Comparison of ENCODE assay signal across 15 cellular contexts in genomic region chr3:177904661-177905060, GRCh38.
DNase-seq lines count a peak whose midpoint lies in the region; ATAC-seq and TF ChIP-seq lines count a peak whose summit lies in the region.
"Had no signal": no experiment of that assay in that cellular context is flagged by ENCODE, and none has a peak within 500 bp of the region (broad histone marks: within the 10 kb centered on the region; RNA-seq: fewer than 3 reads in every experiment).

No MANE protein-coding gene starts in this region.

- peaks cover 9% of the 10 kb centered on the region for H3K9me3 Mint-ChIP-seq in neural progenitor cell

- no peak overlapping the region for H2AFZ ChIP-seq in neural progenitor cell (replicated peaks)

- no peak overlapping the region for H3K4me2 ChIP-seq in neural progenitor cell

- H3K27me3 Mint-ChIP-seq in neural progenitor cell (ENCODE audit: insufficient read depth, low read depth) = no peaks in the 10 kb centered on the region
- H3K27me3 Mint-ChIP-seq: activated naive CD8-positive, alpha-beta T cell treated with anti-CD3 and anti-CD28 coated beads, Interleukin-2, amount 10 ng/mL, durations not matched to agents 7 days and 5 days; IgD-negative memory B cell; stimulated activated naive CD8-positive, alpha-beta T cell treated with anti-CD3 and anti-CD28 coated beads, Interleukin-15, amount 100 ng/mL, for 72 hours had no signal

- BruUV-seq in Panc1 (replicated peaks; lab: Mats Ljungman, UMichigan) = no TSS peak

- peaks cover 2% of the 10 kb centered on the region; the same call in 1 of the 2 replicates for H3K9me3 ChIP-seq in Panc1 (ENCODE audit: control insufficient read depth, insufficient read depth, low read depth, low read length)
- H3K9me3 ChIP-seq in neural progenitor cell (ENCODE audit: low read depth) = no peaks in the 10 kb centered on the region

- no peak overlapping the region for H3K4me3 Mint-ChIP-seq in neural progenitor cell
- H3K4me3 Mint-ChIP-seq: activated naive CD8-positive, alpha-beta T cell treated with anti-CD3 and anti-CD28 coated beads, Interleukin-2, amount 10 ng/mL, durations not matched to agents 7 days and 5 days; IgD-negative memory B cell; immature natural killer cell; neural crest cell; stimulated activated naive CD8-positive, alpha-beta T cell treated with anti-CD3 and anti-CD28 coated beads, Interleukin-15, amount 100 ng/mL, for 72 hours had no signal

- no peaks in the 10 kb centered on the region for H3K36me3 ChIP-seq in Panc1 (ENCODE audit: control insufficient read depth, insufficient read depth, low read length)
- no peaks in the 10 kb centered on the region for H3K36me3 ChIP-seq in neural progenitor cell

- H3K4me1 Mint-ChIP-seq in neural progenitor cell = peaks cover 30% of the 10 kb centered on the region
- H3K4me1 Mint-ChIP-seq: activated naive CD8-positive, alpha-beta T cell treated with anti-CD3 and anti-CD28 coated beads, Interleukin-2, amount 10 ng/mL, durations not matched to agents 7 days and 5 days; immature natural killer cell; stimulated activated naive CD8-positive, alpha-beta T cell treated with anti-CD3 and anti-CD28 coated beads, Interleukin-15, amount 100 ng/mL, for 72 hours had no signal

- no peak overlapping the region for H3K9ac ChIP-seq in neural progenitor cell

- no peaks in the 10 kb centered on the region for H3K27me3 ChIP-seq in Panc1 (ENCODE audit: control insufficient read depth, insufficient read depth, low read length)
- no peaks in the 10 kb centered on the region for H3K27me3 ChIP-seq in neural progenitor cell

- no peak for ATAC-seq in Panc1
- no peak for ATAC-seq in GM19324 (IDR thresholded peaks at IDR 0.05; ENCODE audit: low FRiP score, unreplicated experiment)
- ATAC-seq: stimulated activated naive CD8-positive, alpha-beta T cell treated with anti-CD3 and anti-CD28 coated beads, Interleukin-15, amount 100 ng/mL, for 72 hours had no signal

- POLR2A ChIA-PET in Panc1 (lab: Charles Lee) = no interaction called here

- CTCF ChIA-PET in Panc1 (lab: Charles Lee) = no interaction called here

- H3F3A ChIP-seq in neural progenitor cell (ENCODE audit: low read depth) = peaks cover 10% of the 10 kb centered on the region

- H3K79me2 ChIP-seq in neural progenitor cell (ENCODE audit: low read depth) = no peaks in the 10 kb centered on the region

- H3K27ac ChIP-seq in Panc1 (ENCODE audit: low read length) (peak overlapping the region; percentile 81), neural progenitor cell (no peak overlapping the region)

- TF ChIP-seq CTCF in Panc1 (IDR thresholded peaks at IDR 0.05) = no peak
- no peak for TF ChIP-seq CTCF in neural progenitor cell (IDR thresholded peaks at IDR 0.05)

- peaks cover 2% of the 10 kb centered on the region for H3K36me3 Mint-ChIP-seq in neural progenitor cell

- DNase-seq in ACHN (peak; percentile 6), Panc1 (ENCODE audit: low read depth, low spot score) (no peak), dedifferentiated amniotic fluid mesenchymal stem cell (ENCODE audit: extremely low spot score) (peak; percentile 72), neural progenitor cell (ENCODE audit: low spot score) (no peak), SKM-1 (lab: John Stamatoyannopoulos, UW; ENCODE audit: unreplicated experiment) (no peak), DMS53 (lab: John Stamatoyannopoulos, UW) (no peak), C1 segment of cervical spinal cord (lab: John Stamatoyannopoulos, UW) (no peak)
- DNase-seq: activated naive CD8-positive, alpha-beta T cell treated with anti-CD3 and anti-CD28 coated beads, Interleukin-2, amount 10 ng/mL, durations not matched to agents 7 days and 5 days; immature natural killer cell; stimulated activated CD4-positive, alpha-beta T cell treated with anti-CD3 and anti-CD28 coated beads, Interleukin-4, amount 100 ng/mL, for 1 hour; stimulated activated naive CD8-positive, alpha-beta T cell treated with anti-CD3 and anti-CD28 coated beads, Interleukin-15, amount 100 ng/mL, for 72 hours; T-helper 9 cell had no signal

- H3K4me3 ChIP-seq in Panc1 (ENCODE audit: low read depth in 2 of 2, low read length in 2 of 2) = no peak overlapping the region
- no peak overlapping the region for H3K4me3 ChIP-seq in neural progenitor cell

- no peaks in the 10 kb centered on the region for H4K20me1 ChIP-seq in neural progenitor cell (ENCODE audit: low read depth)

- H3K27ac Mint-ChIP-seq in neural progenitor cell = peak overlapping the region; percentile 58
- H3K27ac Mint-ChIP-seq: activated naive CD8-positive, alpha-beta T cell treated with anti-CD3 and anti-CD28 coated beads, Interleukin-2, amount 10 ng/mL, durations not matched to agents 7 days and 5 days; IgD-negative memory B cell; immature natural killer cell; stimulated activated naive CD8-positive, alpha-beta T cell treated with anti-CD3 and anti-CD28 coated beads, Interleukin-15, amount 100 ng/mL, for 72 hours had no signal

- in situ Hi-C loops in ACHN (cut with HindIII; ENCODE audit: low pct_ligation_motif_present, low pct_unique_long_range_greater_than_20kb, low sequenced_read_pairs) = no loop called here
- in situ Hi-C loops in Panc1 (cut with HindIII; ENCODE audit: low pct_unique_long_range_greater_than_20kb, low sequenced_read_pairs) = no loop called here

- H3K4me1 ChIP-seq in Panc1 (ENCODE audit: control insufficient read depth, insufficient read depth, low read length) = peaks cover 19% of the 10 kb centered on the region; the same call in 1 of the 2 replicates
- H3K4me1 ChIP-seq in neural progenitor cell = peaks cover 20% of the 10 kb centered on the region

- intact Hi-C loops in Panc1 (cut with micrococcal nuclease; ENCODE audit: unreplicated experiment) = no loop called here

Comparison
In these comparisons a context has a peak if more than half of its experiments do, and no peak if none do; other contexts are left out.
1. DNase-seq: peak in ACHN (single experiment) and dedifferentiated amniotic fluid mesenchymal stem cell (single experiment); none in Panc1 (single experiment), neural progenitor cell (single experiment), SKM-1 (single experiment), DMS53 (single experiment) and C1 segment of cervical spinal cord (0 of 14).